ENCODE assay signal across 8 cellular contexts in the genomic region with DNA sequence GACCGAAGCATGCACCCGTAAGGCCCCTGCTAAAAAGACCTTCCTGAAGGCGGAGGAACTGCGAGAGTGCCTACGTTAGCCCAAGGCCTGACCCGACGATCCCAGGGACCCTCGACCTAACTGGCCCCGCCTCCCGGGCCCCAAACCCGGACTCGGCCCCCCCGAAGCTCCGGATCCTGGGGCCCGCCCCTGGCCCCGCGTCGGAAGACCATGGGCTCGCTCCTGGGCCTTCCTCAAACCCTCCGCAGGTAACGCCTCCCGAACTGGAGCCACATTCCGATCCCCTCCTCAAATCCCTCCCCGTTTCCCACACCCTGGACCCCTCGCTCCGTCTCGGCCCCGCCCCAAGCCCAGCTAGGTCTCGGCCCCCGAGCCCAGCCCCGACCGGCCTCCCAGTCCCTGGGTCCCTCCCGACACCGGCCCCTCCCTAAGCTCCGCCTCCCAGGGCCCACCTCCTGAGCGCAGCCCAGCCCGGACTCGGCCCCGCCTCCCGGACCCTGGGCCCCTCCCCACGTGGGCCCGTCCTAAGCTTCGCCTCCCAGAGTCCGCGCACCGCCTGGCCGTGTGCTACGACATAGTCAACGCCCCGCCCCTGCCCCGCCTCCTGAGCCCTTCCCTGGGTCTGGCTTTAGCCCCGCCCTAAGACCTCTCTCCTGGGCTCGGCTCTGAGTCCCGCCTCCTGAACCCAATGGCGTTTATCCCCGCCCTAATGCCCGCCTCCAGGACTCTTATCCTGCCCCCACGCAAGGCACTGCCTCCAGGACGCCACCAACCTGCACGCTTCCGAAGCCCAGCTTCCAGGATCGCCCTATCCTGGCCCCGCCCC. TPM values are rescaled to one million over a fixed set of nuclear protein-coding genes. Genes with fewer than 3 reads are reported as not detected.
DNase-seq lines count a peak whose midpoint lies in the region; ATAC-seq and TF ChIP-seq lines count a peak whose summit lies in the region.
"Not testable (repeated sequence)": the region's sequence is repeated elsewhere in the genome, so short reads cannot be mapped to it uniquely, and the experiment has no call there.

No MANE protein-coding gene starts in this region.

- H3K4me3 ChIP-seq in heart right ventricle (peak overlapping the region; percentile 65 to 85 (median 80)), neutrophil (ENCODE audit: low read depth in 1 of 2, low read length in 1 of 2) (peak overlapping the region; percentile 65 to 69)

- TF ChIP-seq CTCF in heart right ventricle (IDR thresholded peaks at IDR 0.05); neutrophil (IDR thresholded peaks at IDR 0.05): not testable (repeated sequence)

- DNase-seq in DMS 273 (lab: John Stamatoyannopoulos, UW; ENCODE audit: unreplicated experiment) = peak; percentile 92
- peak; percentile 92 for DNase-seq in NCI-H2227 treated with DMSO at 0.1 percent for 48 hours (lab: John Stamatoyannopoulos, UW)
- DNase-seq in activated CD4-positive, alpha-beta T cell treated with anti-CD3 and anti-CD28 coated beads for 1 hour = peak; percentile 91
- DNase-seq in brain pericyte (ENCODE audit: low read depth, low spot score) = peak; percentile 82
- DNase-seq in heart right ventricle = peak; percentile 98 to 99
- peak; percentile 94 to 95 for DNase-seq in stimulated activated CD8-positive, alpha-beta memory T cell treated with anti-CD3 and anti-CD28 coated beads, Interleukin-7, amount 100 ng/mL, for 4 hours (ENCODE audit: low read depth in 2 of 2)

- intact Hi-C loops in heart right ventricle (cut with DNase I) = not testable (repeated sequence)

- WGBS in heart right ventricle, 2 donors = 1% methylated on average over 56 to 63 of the region's 63 CpGs

- H3K36me3 ChIP-seq in heart right ventricle, neutrophil: not testable (repeated sequence)

- peaks cover 0 to 15% (median 4%) of the 10 kb centered on the region in 9 donors for H3K4me1 ChIP-seq in heart right ventricle
- peaks cover 8 to 15% of the 10 kb centered on the region in 2 experiments for H3K4me1 ChIP-seq in neutrophil (ENCODE audit: control insufficient read depth in 1 of 2, insufficient read depth in 1 of 2, low read depth in 1 of 2, low read length in 1 of 2)

- peak; percentile 67 for ATAC-seq in HG02759 (IDR thresholded peaks at IDR 0.05; ENCODE audit: unreplicated experiment)
- peak; percentile 90 to 95 (median 95) for ATAC-seq in heart right ventricle

- not testable (repeated sequence) for H3K27me3 ChIP-seq in heart right ventricle
- H3K27me3 ChIP-seq in neutrophil = peaks cover 19% of the 10 kb centered on the region

- H3K27ac ChIP-seq in heart right ventricle (peak overlapping the region; percentile 72 to 96 (median 89)), neutrophil (peak overlapping the region; percentile 69)

- not testable (repeated sequence) for H3K9me3 ChIP-seq in heart right ventricle, neutrophil

RNA-seq across cellular contexts. Expression of gene FAM90A26, which starts 17.8 kb away (rescaled TPM):
- not detected for total RNA-seq in heart right ventricle
- not detected for polyA plus RNA-seq in heart right ventricle

RNA-seq across cellular contexts. Expression of gene USP17L10, which starts 58.1 kb away (rescaled TPM):
- not detected for total RNA-seq in heart right ventricle
- not detected for polyA plus RNA-seq in heart right ventricle

Comparison
In these comparisons a context has a peak if more than half of its experiments do, and no peak if none do; other contexts are left out.
1. Peak in every context shown above with its lines: DNase-seq, ATAC-seq, H3K4me3 ChIP-seq and H3K27ac ChIP-seq.